Comparison of ENCODE assay signal across 8 cellular contexts in the genomic region with DNA sequence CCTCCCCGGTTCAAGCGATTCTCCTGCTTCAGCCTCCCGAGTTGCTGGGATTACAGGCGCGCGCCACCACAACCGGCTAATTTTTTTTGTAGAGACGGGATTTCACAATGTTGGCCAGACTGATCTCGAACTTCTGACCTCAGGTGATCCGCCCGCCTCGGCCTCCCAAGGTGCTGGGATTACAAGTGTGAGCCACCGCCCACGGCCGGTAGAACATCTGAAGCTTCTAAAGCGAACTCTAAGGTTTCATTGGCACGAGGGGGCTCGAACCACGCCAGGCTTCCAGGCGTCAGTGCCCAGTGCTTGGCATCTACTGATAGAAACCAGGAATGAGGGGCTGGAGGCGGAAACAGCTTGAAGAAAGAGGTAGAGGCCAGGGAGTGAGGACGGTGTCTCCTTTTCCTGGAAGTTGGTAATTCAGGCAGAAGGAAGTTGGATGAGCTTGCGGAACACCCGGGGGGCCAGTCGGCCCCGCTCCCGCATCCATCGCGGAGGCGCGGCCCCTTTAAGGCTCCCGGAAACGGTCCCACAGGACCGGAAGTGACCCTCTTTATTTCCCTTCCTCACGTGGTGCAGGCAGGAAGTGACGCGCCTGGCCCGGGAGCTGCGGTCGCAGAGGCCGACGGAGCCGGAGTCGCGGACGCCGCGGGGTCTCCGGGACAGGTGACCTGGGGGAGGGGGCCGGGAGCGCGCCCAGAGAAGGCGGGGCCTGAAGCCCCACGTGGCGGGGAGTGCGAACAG. TPM values are rescaled to one million over a fixed set of nuclear protein-coding genes. Genes with fewer than 3 reads are reported as not detected.
A peak's percentile ranks its signal among the peaks of the same experiment; 100 is the strongest.
DNase-seq lines count a peak whose midpoint lies in the region; ATAC-seq, FAIRE-seq and TF ChIP-seq lines count a peak whose summit lies in the region.

A gene (plus strand): TSS at position 579 of the 741 bp plus-strand sequence. CDS start 1,876 bp downstream, outside the sequence.

- H3K27ac ChIP-seq in right cardiac atrium (ENCODE audit: low read length) = peak within 1 kb of the TSS; percentile 96

- H3K9me3 ChIP-seq in right cardiac atrium (ENCODE audit: control insufficient read depth, low read length) = no peaks in the 10 kb centered on the region

- DNase-seq in GM12891 (ENCODE audit: insufficient read length, low spot score) (peak; percentile 96), NCI-H1105 treated with DMSO at 0.1 percent for 48 hours (lab: John Stamatoyannopoulos, UW) (peak; percentile 99), SKM-1 treated with dmso at 0.1 percent for 144 hours (lab: John Stamatoyannopoulos, UW; ENCODE audit: unreplicated experiment) (peak; percentile 77), amygdala (lab: John Stamatoyannopoulos, UW) (peak in 55 of 56 donors; percentile 85 to 100 (median 98)), right cardiac atrium (peak; percentile 97 to 98 (median 98)), pulmonary artery endothelial cell (ENCODE audit: low read depth, low spot score) (peak; percentile 84), T1000 (lab: John Stamatoyannopoulos, UW) (no peak)

- H3K4me1 ChIP-seq in right cardiac atrium (ENCODE audit: control insufficient read depth, insufficient read depth, low read length) = peaks cover 4% of the 10 kb centered on the region

- peak; percentile 76 for TF ChIP-seq POLR2A in GM12891 (IDR thresholded peaks at IDR 0.05; ENCODE audit: low read depth, low read length)

- H3K4me3 ChIP-seq in right cardiac atrium (ENCODE audit: low read length) = peak within 1 kb of the TSS; percentile 86

- intact Hi-C loops in right cardiac atrium (cut with DNase I) = no loop called here

- peak; percentile 50 for ATAC-seq in HG02642 (IDR thresholded peaks at IDR 0.05; ENCODE audit: poor library complexity, unreplicated experiment)
- ATAC-seq in right cardiac atrium = peak; percentile 72 to 75

- FAIRE-seq in GM12891 (lab: Jason Lieb, UNC) = no peak

- WGBS in right cardiac atrium = 13% methylated on average over 56 of the region's 56 CpGs

- H3K27me3 ChIP-seq in right cardiac atrium (ENCODE audit: control insufficient read depth, insufficient read depth) = no peaks in the 10 kb centered on the region

TF ChIP-seq in GM12891, 5 proteins besides CTCF, POLR2A, EP300 and RAD21:
- TF ChIP-seq TAF1 (IDR thresholded peaks at IDR 0.05; ENCODE audit: low read depth, low read length) (peak; percentile 61), SPI1 (IDR thresholded peaks at IDR 0.05; ENCODE audit: low read depth, low read length) (peak; percentile 40; the same call in 1 of the 2 replicates), POU2F2 (IDR thresholded peaks at IDR 0.05; ENCODE audit: low read depth, low read length) (0 out of 2 replicates have a peak, but pooled peaks have one; percentile 14), POLR2AphosphoS5 (IDR thresholded peaks at IDR 0.05; ENCODE audit: low read depth, low read length) (no peak), PAX5 (IDR thresholded peaks at IDR 0.05; ENCODE audit: insufficient read depth, low read length, severe bottlenecking) (no peak)

RNA-seq across cellular contexts. Expression of the gene that starts here (rescaled TPM):
- polyA plus RNA-seq in GM12891 (2012; ENCODE audit: low read depth, missing spikeins) = 10.3 TPM
- total RNA-seq in right cardiac atrium = 10 to 100 TPM; 18.1 to 27.5 (median 22.4) TPM
- polyA plus RNA-seq in right cardiac atrium = 27.8 TPM
- total RNA-seq in pulmonary artery endothelial cell = 4.0 and 6.9 TPM in 2 replicates
